ENCODE assay signal across 12 cellular contexts in genomic region chrX:134753185-134754008, GRCh38. TPM values are rescaled to one million over a fixed set of nuclear protein-coding genes. Genes with fewer than 3 reads are reported as not detected.
DNase-seq lines count a peak whose midpoint lies in the region; ATAC-seq and TF ChIP-seq lines count a peak whose summit lies in the region.
"Had no signal": no experiment of that assay in that cellular context is flagged by ENCODE, and none has a peak within 500 bp of the region (broad histone marks: within the 10 kb centered on the region; RNA-seq: fewer than 3 reads in every experiment).

No MANE protein-coding gene starts in this region.

- WGBS in SK-N-SH (ENCODE audit: low lambda C conversion rate) = 43% methylated on average over 14 of the region's 14 CpGs
- WGBS in stomach, 5 donors = 32 to 62% (median 60%) methylated on average over 14 of the region's 14 CpGs

- POLR2A ChIA-PET in HEK293 (lab: Yijun Ruan, JAX) (interaction anchor here (0.5 kb wide), 1 partner anchor 24 kb away, joined by 7 read pairs; no protein-coding TSS in a partner anchor), SK-N-SH (lab: Yijun Ruan, JAX) (no interaction called here)

- intact Hi-C loops in left ventricle myocardium inferior (cut with micrococcal nuclease) = loop anchor here (10.0 kb wide), 1 partner anchor 229 kb away; no protein-coding TSS in a partner anchor
- intact Hi-C loops in stomach (cut with DNase I; ENCODE audit: low total_unique reads) = no loop called here

- H3K36me3 Mint-ChIP-seq in natural killer cell treated with Interleukin-12 subunit alpha and Interleukin-12 subunit beta and Interleukin-15 and Interleukin-18, amount 100 ng/mL, for 72 hours = no peaks in the 10 kb centered on the region

- no peak overlapping the region for H3K4me3 Mint-ChIP-seq in natural killer cell treated with Interleukin-12 subunit alpha and Interleukin-12 subunit beta and Interleukin-15 and Interleukin-18, amount 100 ng/mL, for 72 hours

- H3K9ac ChIP-seq in SK-N-SH = no peak overlapping the region; the same call in 1 of the 2 replicates

- no peaks in the 10 kb centered on the region for H3K79me2 ChIP-seq in SK-N-SH (ENCODE audit: insufficient read depth)

- H3F3A ChIP-seq in SK-N-SH (replicated peaks; ENCODE audit: insufficient read depth) = peaks cover 3% of the 10 kb centered on the region

- no peaks in the 10 kb centered on the region for H3K4me1 Mint-ChIP-seq in natural killer cell treated with Interleukin-12 subunit alpha and Interleukin-12 subunit beta and Interleukin-15 and Interleukin-18, amount 100 ng/mL, for 72 hours (ENCODE audit: low read depth in 2 of 2)

- H3K27me3 ChIP-seq in SK-N-SH (ENCODE audit: insufficient read depth) = no peaks in the 10 kb centered on the region
- H3K27me3 ChIP-seq in left ventricle myocardium inferior (ENCODE audit: low read depth) = no peaks in the 10 kb centered on the region
- H3K27me3 ChIP-seq in stomach = peaks cover 0 to 5% (median 0%) of the 10 kb centered on the region in 3 donors
- H3K27me3 ChIP-seq: vagina had no signal

- H3K27me3 Mint-ChIP-seq in natural killer cell treated with Interleukin-12 subunit alpha and Interleukin-12 subunit beta and Interleukin-15 and Interleukin-18, amount 100 ng/mL, for 72 hours = peaks cover 8 to 13% of the 10 kb centered on the region in 2 donors

- H3K36me3 ChIP-seq in HEK293 (ENCODE audit: control insufficient read depth in 2 of 2, insufficient read depth in 1 of 2, low read length in 2 of 2) (no peaks in the 10 kb centered on the region), SK-N-SH (replicated peaks in 1 of 2; ENCODE audit: control insufficient read depth in 1 of 2, insufficient read depth in 2 of 2, low read length in 1 of 2) (no peaks in the 10 kb centered on the region), left ventricle myocardium inferior (no peaks in the 10 kb centered on the region), stomach (no peaks in the 10 kb centered on the region)
- H3K36me3 ChIP-seq: vagina had no signal

- TF ChIP-seq RAD21 in SK-N-SH (IDR thresholded peaks at IDR 0.05; ENCODE audit: low read length) = peak; percentile 70

- CTCF ChIA-PET in HEK293 (lab: Yijun Ruan, JAX) (interaction anchor here (0.6 to 3.5 kb wide), 14 partner anchors 10 to 711 kb away, joined by 3 to 23 read pairs (median 4); no protein-coding TSS in a partner anchor), SK-N-SH (lab: Yijun Ruan, JAX) (interaction anchor here (0.7 to 4.1 kb wide), 10 partner anchors 9 to 270 kb away, joined by 3 to 22 read pairs (median 3); no protein-coding TSS in a partner anchor)

- TF ChIP-seq EP300 in SK-N-SH (IDR thresholded peaks at IDR 0.05; ENCODE audit: borderline replicate concordance in 1 of 2, low read depth in 1 of 2, low read length in 1 of 2) (no peak), stomach (IDR thresholded peaks at IDR 0.05) (no peak)

- no peak overlapping the region for H3K27ac Mint-ChIP-seq in natural killer cell treated with Interleukin-12 subunit alpha and Interleukin-12 subunit beta and Interleukin-15 and Interleukin-18, amount 100 ng/mL, for 72 hours

- H3K9me3 Mint-ChIP-seq in natural killer cell treated with Interleukin-12 subunit alpha and Interleukin-12 subunit beta and Interleukin-15 and Interleukin-18, amount 100 ng/mL, for 72 hours = no peaks in the 10 kb centered on the region

- no peaks in the 10 kb centered on the region for H4K20me1 ChIP-seq in SK-N-SH (ENCODE audit: insufficient read depth)

- DNase-seq in AG09319 (ENCODE audit: extremely low read depth, low read depth) = peak; percentile 35
- no peak for DNase-seq in SK-N-SH
- no peak for DNase-seq in left ventricle myocardium inferior
- no peak for DNase-seq in natural killer cell treated with Interleukin-12 subunit alpha and Interleukin-12 subunit beta and Interleukin-15 and Interleukin-18, amount 100 ng/mL, for 72 hours (ENCODE audit: low spot score)
- DNase-seq in stomach = no peak
- DNase-seq: activated T-cell treated with anti-CD3 and anti-CD28 coated beads, Interleukin-2, amount 50 U/mL, for 1 hour; midbrain had no signal

- H3K4me1 ChIP-seq in HEK293 (ENCODE audit: control insufficient read depth, insufficient read depth, low read length) (0 out of 2 replicates have a peak, but pooled peaks cover 3% of the 10 kb centered on the region), SK-N-SH (ENCODE audit: control insufficient read depth in 1 of 2, insufficient read depth in 2 of 2, low read depth in 1 of 2, low read length in 1 of 2) (no peaks in the 10 kb centered on the region; a peak in 1 of 4 replicates), left ventricle myocardium inferior (no peaks in the 10 kb centered on the region), stomach (no peaks in the 10 kb centered on the region)
- H3K4me1 ChIP-seq: vagina had no signal

- H3K9me3 ChIP-seq in HEK293 (ENCODE audit: control insufficient read depth, insufficient read depth, low read depth, low read length) (no peaks in the 10 kb centered on the region; the same call in 1 of the 2 replicates), SK-N-SH (no peaks in the 10 kb centered on the region; the same call in 1 of the 2 replicates), left ventricle myocardium inferior (replicated peaks) (no peaks in the 10 kb centered on the region), stomach (no peaks in the 10 kb centered on the region)
- H3K9me3 ChIP-seq: vagina had no signal

- peak overlapping the region; percentile 48; the same call in 1 of the 2 replicates for H3K4me2 ChIP-seq in SK-N-SH

- H3K27ac ChIP-seq in HEK293 (ENCODE audit: extremely low read depth, low read depth, low read length) (no peak overlapping the region), SK-N-SH (ENCODE audit: low read depth in 2 of 2, low read length in 1 of 2) (peak overlapping the region; percentile 42 to 76), left ventricle myocardium inferior (replicated peaks) (no peak overlapping the region), stomach (no peak overlapping the region)
- H3K27ac ChIP-seq: SK-N-MC, vagina had no signal

- no peak for TF ChIP-seq POLR2A in stomach (IDR thresholded peaks at IDR 0.05)

- no peak for ATAC-seq in natural killer cell treated with Interleukin-12 subunit alpha and Interleukin-12 subunit beta and Interleukin-15 and Interleukin-18, amount 100 ng/mL, for 72 hours
- ATAC-seq in HG02970 (IDR thresholded peaks at IDR 0.05; ENCODE audit: low FRiP score, unreplicated experiment) (no peak), HG03354 (IDR thresholded peaks at IDR 0.05; ENCODE audit: poor library complexity, severe bottlenecking, unreplicated experiment) (no peak)

- H3K9me2 ChIP-seq in SK-N-SH = no peaks in the 10 kb centered on the region

- peak overlapping the region; percentile 35; the same call in 1 of the 2 replicates for H2AFZ ChIP-seq in SK-N-SH (ENCODE audit: low read depth)

- H3K4me3 ChIP-seq in HEK293 (ENCODE audit: low read depth, low read length) (no peak overlapping the region), SK-N-SH (ENCODE audit: low read depth in 2 of 2, low read length in 1 of 2) (peak overlapping the region in 1 of 2 experiments; percentile 30; a peak in 1 of 4 replicates), left ventricle myocardium inferior (no peak overlapping the region), stomach (no peak overlapping the region)
- H3K4me3 ChIP-seq: SK-N-MC, vagina had no signal

- TF ChIP-seq CTCF in AG09319 (IDR thresholded peaks at IDR 0.05; ENCODE audit: low read depth, low read length) (peak; percentile 31), HEK293 (tag by site-specific recombination; IDR thresholded peaks at IDR 0.05) (peak; percentile 43; the same call in 1 of the 2 replicates), SK-N-SH (IDR thresholded peaks at IDR 0.05) (peak; percentile 56), left ventricle myocardium inferior (IDR thresholded peaks at IDR 0.05; ENCODE audit: borderline replicate concordance) (peak; percentile 58), stomach (IDR thresholded peaks at IDR 0.05) (no peak)

TF ChIP-seq in HEK293, 187 proteins besides CTCF, POLR2A, EP300 and RAD21 (continues in another document):
- TF ChIP-seq ZNF394 (tag by site-specific recombination; IDR thresholded peaks at IDR 0.05; ENCODE audit: borderline replicate concordance) = 0 out of 2 replicates have a peak, but pooled peaks have one; percentile 17
- TF ChIP-seq, protein P1, sequence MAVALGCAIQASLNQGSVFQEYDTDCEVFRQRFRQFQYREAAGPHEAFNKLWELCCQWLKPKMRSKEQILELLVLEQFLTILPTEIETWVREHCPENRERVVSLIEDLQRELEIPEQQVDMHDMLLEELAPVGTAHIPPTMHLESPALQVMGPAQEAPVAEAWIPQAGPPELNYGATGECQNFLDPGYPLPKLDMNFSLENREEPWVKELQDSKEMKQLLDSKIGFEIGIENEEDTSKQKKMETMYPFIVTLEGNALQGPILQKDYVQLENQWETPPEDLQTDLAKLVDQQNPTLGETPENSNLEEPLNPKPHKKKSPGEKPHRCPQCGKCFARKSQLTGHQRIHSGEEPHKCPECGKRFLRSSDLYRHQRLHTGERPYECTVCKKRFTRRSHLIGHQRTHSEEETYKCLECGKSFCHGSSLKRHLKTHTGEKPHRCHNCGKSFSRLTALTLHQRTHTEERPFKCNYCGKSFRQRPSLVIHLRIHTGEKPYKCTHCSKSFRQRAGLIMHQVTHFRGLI (tag by site-specific recombination; IDR thresholded peaks at IDR 0.05) = peak; percentile 31; the same call in 1 of the 2 replicates

RNA-seq across cellular contexts. Expression of gene PABIR2, which starts 43.6 kb away (rescaled TPM):
- polyA plus RNA-seq in SK-N-SH (2012; rRNA removed) (43.6 and 54.5 TPM in 2 replicates), stomach (10 to 100 TPM; 14.8 to 25.8 (median 19.1) TPM)
- 47.4 and 52.7 TPM in 2 replicates for polyA plus RNA-seq in SK-N-SH (2012; cell fraction: cytosol; rRNA removed)
- 60.7 and 148 TPM in 2 replicates for polyA plus RNA-seq in SK-N-SH (2012; cell fraction: nucleus; rRNA removed)
- total RNA-seq in left ventricle myocardium inferior (12.3 TPM), stomach (10 to 100 TPM in 4 of 5 donors, 1 to 10 TPM in 1; 2.0 to 62.5 (median 35.0) TPM)
- 10 to 100 TPM; 38.2 to 51.5 TPM for total RNA-seq in natural killer cell treated with Interleukin-12 subunit alpha and Interleukin-12 subunit beta and Interleukin-15 and Interleukin-18, amount 100 ng/mL, for 72 hours

Comparison
In these comparisons a context has a peak if more than half of its experiments do, and no peak if none do; other contexts are left out.
1. CTCF ChIP-seq: peak in AG09319 (single experiment), HEK293 (single experiment), SK-N-SH (single experiment) and left ventricle myocardium inferior (single experiment); none in stomach (0 of 7).
2. H3K27ac ChIP-seq: peak in SK-N-SH (2 of 2); none in HEK293 (single experiment), left ventricle myocardium inferior (single experiment) and stomach (0 of 5).